28 cellular contexts compared by ENCODE assay signal in the genomic region with DNA sequence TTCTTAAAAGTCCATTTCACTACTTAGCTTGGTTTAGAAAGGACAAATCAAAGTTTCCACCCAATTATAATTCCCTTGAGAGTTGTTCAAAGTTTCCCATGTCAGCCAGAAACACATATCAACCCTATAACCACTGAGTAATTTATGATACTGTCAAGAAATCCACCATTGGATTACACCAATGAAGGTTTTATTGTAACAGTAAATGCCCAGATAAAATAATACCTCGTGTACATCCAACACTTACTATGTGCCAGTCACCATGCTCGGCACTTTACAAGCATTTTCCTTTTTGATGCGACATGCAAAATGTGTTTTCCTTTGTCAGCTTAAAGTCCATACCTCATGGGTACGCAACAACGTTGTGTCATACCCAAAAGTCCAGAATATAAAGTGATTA.
"Had no signal": no experiment of that assay in that cellular context is flagged by ENCODE, and none has a peak within 500 bp of the region (broad histone marks: within the 10 kb centered on the region; RNA-seq: fewer than 3 reads in every experiment).

No MANE protein-coding gene starts in this region.

- H3K4me3 ChIP-seq: hepatocyte, left lung, lower lobe of right lung, pancreas, prostate gland, skin epidermis, stomach, testis, thyroid gland, transverse colon, upper lobe of right lung had no signal

- H3K36me3 ChIP-seq: left lung, lower lobe of right lung, pancreas, prostate gland, stomach, thyroid gland, transverse colon, upper lobe of right lung had no signal

- H3K4me1 Mint-ChIP-seq: natural killer cell had no signal

- H3K27ac ChIP-seq: hepatocyte, left lung, lower lobe of right lung, pancreas, prostate gland, skin epidermis, stomach, testis, thyroid gland, transverse colon, upper lobe of right lung had no signal

- DNase-seq: kidney glomerular epithelial cell; left cardiac atrium; left lung; lower lobe of right lung; mammary epithelial cell; mesenchymal stem cell; naive B cell; natural killer cell; nucleus accumbens; pancreas; posterior cingulate gyrus; retina; right cardiac atrium; stimulated activated CD4-positive, alpha-beta T cell treated with anti-CD3 and anti-CD28 coated beads, Interleukin-12 subunit alpha, Interleukin-12 subunit beta, amount 100 ng/mL, for 4 hours; stimulated activated CD4-positive, alpha-beta T cell treated with anti-CD3 and anti-CD28 coated beads, Interleukin-15, amount 100 ng/mL, for 24 hours; stimulated activated CD4-positive, alpha-beta T cell treated with anti-CD3 and anti-CD28 coated beads, Interleukin-2, amount 100 ng/mL, for 24 hours; stimulated activated CD4-positive, alpha-beta T cell treated with anti-CD3 and anti-CD28 coated beads, Interleukin-4, amount 100 ng/mL, for 1 hour; stimulated activated naive B cell treated with anti-CD40 and anti-IgM and Interleukin-4, amounts not matched to agents 10 μg/mL and 1 μg/mL and 100 μg/mL, for 72 hours; stimulated activated naive CD8-positive, alpha-beta T cell treated with anti-CD3 and anti-CD28 coated beads, Interleukin-15, Interleukin-2, amounts not matched to agents 100 U/mL and 50 U/mL, for 24 hours; stomach; testis; thyroid gland; transverse colon; upper lobe of right lung had no signal

- H3K27me3 ChIP-seq: hepatocyte, left lung, pancreas, stomach, testis, thyroid gland, transverse colon, upper lobe of right lung had no signal

- ATAC-seq: left cardiac atrium; left lung; lower lobe of right lung; natural killer cell; pancreas; right cardiac atrium; sciatic nerve; stimulated activated naive B cell treated with anti-CD40 and anti-IgM and Interleukin-4, amounts not matched to agents 10 μg/mL and 1 μg/mL and 100 μg/mL, for 72 hours; stimulated activated naive CD8-positive, alpha-beta T cell treated with anti-CD3 and anti-CD28 coated beads, Interleukin-15, Interleukin-2, amounts not matched to agents 100 U/mL and 50 U/mL, for 24 hours; upper lobe of right lung had no signal

- H3K4me1 ChIP-seq: left lung, lower lobe of right lung, pancreas, prostate gland, stomach, testis, thyroid gland, transverse colon, upper lobe of right lung had no signal

- H3K36me3 Mint-ChIP-seq: stimulated activated naive B cell treated with anti-CD40 and anti-IgM and Interleukin-4, amounts not matched to agents 10 μg/mL and 1 μg/mL and 100 μg/mL, for 72 hours had no signal

- H3K4me3 Mint-ChIP-seq: naive B cell; natural killer cell; stimulated activated naive B cell treated with anti-CD40 and anti-IgM and Interleukin-4, amounts not matched to agents 10 μg/mL and 1 μg/mL and 100 μg/mL, for 72 hours had no signal

- H3K9me3 ChIP-seq: left lung, lower lobe of right lung, pancreas, prostate gland, stomach, testis, thyroid gland, transverse colon, upper lobe of right lung had no signal

- H3K27ac Mint-ChIP-seq: naive B cell; natural killer cell; stimulated activated naive B cell treated with anti-CD40 and anti-IgM and Interleukin-4, amounts not matched to agents 10 μg/mL and 1 μg/mL and 100 μg/mL, for 72 hours had no signal
